Comparison of ENCODE assay signal across 9 cellular contexts in the genomic region with DNA sequence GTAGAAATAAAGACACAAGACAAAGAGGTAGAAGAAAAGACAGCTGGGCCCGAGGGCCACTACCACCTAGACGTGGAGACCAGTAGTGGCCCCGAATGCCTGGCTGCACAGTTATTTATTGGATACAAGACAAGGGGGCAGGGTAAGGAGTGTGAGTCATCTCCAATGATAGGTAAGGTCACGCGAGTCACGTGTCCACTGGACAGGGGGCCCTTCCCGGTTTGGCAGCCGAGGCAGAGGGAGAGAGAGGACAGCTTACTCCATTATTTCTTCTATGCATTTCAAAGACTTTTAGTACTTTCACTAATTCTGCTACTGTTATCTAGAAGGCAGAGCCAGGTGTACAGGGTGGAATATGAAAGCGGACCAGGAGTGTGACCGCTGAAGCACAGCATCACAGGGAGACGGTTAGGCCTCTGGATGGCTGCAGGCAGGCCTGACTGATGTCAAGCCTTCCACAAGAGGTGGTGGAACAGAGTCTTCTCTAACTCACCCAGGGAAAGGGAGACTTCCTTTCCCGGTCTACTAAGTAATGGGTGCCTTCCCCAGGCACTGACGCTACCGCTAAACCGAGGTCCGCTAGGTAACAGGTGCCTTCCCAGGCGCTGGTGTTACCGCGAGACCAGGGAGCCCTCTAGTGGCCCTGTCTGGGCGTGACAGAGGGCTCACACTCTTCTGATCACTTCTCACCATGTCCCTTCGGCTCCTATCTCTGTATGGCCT. TPM values are rescaled to one million over a fixed set of nuclear protein-coding genes. Genes with fewer than 3 reads are reported as not detected.
DNase-seq lines count a peak whose midpoint lies in the region; ATAC-seq and TF ChIP-seq lines count a peak whose summit lies in the region.
"Had no signal": no experiment of that assay in that cellular context is flagged by ENCODE, and none has a peak within 500 bp of the region (broad histone marks: within the 10 kb centered on the region; RNA-seq: fewer than 3 reads in every experiment).

No MANE protein-coding gene starts in this region.

- H3K27me3 Mint-ChIP-seq in natural killer cell treated with Interleukin-12 subunit alpha and Interleukin-12 subunit beta and Interleukin-15 and Interleukin-18, amount 100 ng/mL, for 72 hours = peaks cover 0 to 2% of the 10 kb centered on the region in 2 donors

- peak; percentile 70 for ATAC-seq in HG03045 (IDR thresholded peaks at IDR 0.05; ENCODE audit: unreplicated experiment)
- peak; percentile 74 to 76 for ATAC-seq in natural killer cell treated with Interleukin-12 subunit alpha and Interleukin-12 subunit beta and Interleukin-15 and Interleukin-18, amount 100 ng/mL, for 72 hours
- peak; percentile 85 for ATAC-seq in stimulated activated naive CD8-positive, alpha-beta T cell treated with anti-CD3 and anti-CD28 coated beads, Interleukin-15, Interleukin-2, amounts not matched to agents 100 U/mL and 50 U/mL, for 24 hours

- H3K4me1 Mint-ChIP-seq in natural killer cell treated with Interleukin-12 subunit alpha and Interleukin-12 subunit beta and Interleukin-15 and Interleukin-18, amount 100 ng/mL, for 72 hours (ENCODE audit: low read depth in 2 of 2) = peaks cover 0 to 6% of the 10 kb centered on the region in 2 donors

- H3K4me3 ChIP-seq in epithelial cell of esophagus (ENCODE audit: low read length) = no peak overlapping the region
- H3K4me3 ChIP-seq: skin epidermis had no signal

- H3K27ac Mint-ChIP-seq in natural killer cell treated with Interleukin-12 subunit alpha and Interleukin-12 subunit beta and Interleukin-15 and Interleukin-18, amount 100 ng/mL, for 72 hours = no peak overlapping the region

- no peaks in the 10 kb centered on the region for H3K9me3 Mint-ChIP-seq in natural killer cell treated with Interleukin-12 subunit alpha and Interleukin-12 subunit beta and Interleukin-15 and Interleukin-18, amount 100 ng/mL, for 72 hours

- no peak overlapping the region for H3K4me3 Mint-ChIP-seq in natural killer cell treated with Interleukin-12 subunit alpha and Interleukin-12 subunit beta and Interleukin-15 and Interleukin-18, amount 100 ng/mL, for 72 hours

- H3K36me3 Mint-ChIP-seq in natural killer cell treated with Interleukin-12 subunit alpha and Interleukin-12 subunit beta and Interleukin-15 and Interleukin-18, amount 100 ng/mL, for 72 hours = no peaks in the 10 kb centered on the region

- peak; percentile 89 for TF ChIP-seq CTCF in epithelial cell of esophagus (IDR thresholded peaks at IDR 0.05; ENCODE audit: insufficient read depth, low read depth, low read length, missing control alignments)

- DNase-seq in NCI-H748 (lab: John Stamatoyannopoulos, UW; ENCODE audit: unreplicated experiment) (peak; percentile 41), NCI-H748 treated with DMSO at 0.1 percent for 48 hours (lab: John Stamatoyannopoulos, UW) (no peak), NCI-H774 (lab: John Stamatoyannopoulos, UW) (peak; percentile 59), epithelial cell of esophagus (ENCODE audit: low read depth) (peak; percentile 71)
- DNase-seq in activated CD8-positive, alpha-beta memory T cell treated with anti-CD3 and anti-CD28 coated beads, Interleukin-2, amount 50 U/mL, for 1 hour (ENCODE audit: extremely low read depth) = peak; percentile 47
- DNase-seq in natural killer cell treated with Interleukin-12 subunit alpha and Interleukin-12 subunit beta and Interleukin-15 and Interleukin-18, amount 100 ng/mL, for 72 hours (ENCODE audit: low spot score) = peak; percentile 83
- DNase-seq in stimulated activated naive CD8-positive, alpha-beta T cell treated with anti-CD3 and anti-CD28 coated beads, Interleukin-15, Interleukin-2, amounts not matched to agents 100 U/mL and 50 U/mL, for 24 hours = peak; percentile 78

RNA-seq across cellular contexts. Expression of a gene that starts 44.9 kb away (rescaled TPM):
- 1 to 10 TPM; 8.4 to 8.7 TPM for total RNA-seq in natural killer cell treated with Interleukin-12 subunit alpha and Interleukin-12 subunit beta and Interleukin-15 and Interleukin-18, amount 100 ng/mL, for 72 hours

RNA-seq across cellular contexts. Expression of a gene that starts 45.0 kb away (rescaled TPM):
- 10 to 100 TPM; 39.1 to 59.7 TPM for total RNA-seq in natural killer cell treated with Interleukin-12 subunit alpha and Interleukin-12 subunit beta and Interleukin-15 and Interleukin-18, amount 100 ng/mL, for 72 hours

RNA-seq across cellular contexts. Expression of a gene that starts 51.9 kb away (rescaled TPM):
- total RNA-seq in natural killer cell treated with Interleukin-12 subunit alpha and Interleukin-12 subunit beta and Interleukin-15 and Interleukin-18, amount 100 ng/mL, for 72 hours = under 1 TPM in 1 of 2 donors, not detected in 1; 0.38 TPM
